8 cellular contexts compared by ENCODE assay signal in the genomic region with DNA sequence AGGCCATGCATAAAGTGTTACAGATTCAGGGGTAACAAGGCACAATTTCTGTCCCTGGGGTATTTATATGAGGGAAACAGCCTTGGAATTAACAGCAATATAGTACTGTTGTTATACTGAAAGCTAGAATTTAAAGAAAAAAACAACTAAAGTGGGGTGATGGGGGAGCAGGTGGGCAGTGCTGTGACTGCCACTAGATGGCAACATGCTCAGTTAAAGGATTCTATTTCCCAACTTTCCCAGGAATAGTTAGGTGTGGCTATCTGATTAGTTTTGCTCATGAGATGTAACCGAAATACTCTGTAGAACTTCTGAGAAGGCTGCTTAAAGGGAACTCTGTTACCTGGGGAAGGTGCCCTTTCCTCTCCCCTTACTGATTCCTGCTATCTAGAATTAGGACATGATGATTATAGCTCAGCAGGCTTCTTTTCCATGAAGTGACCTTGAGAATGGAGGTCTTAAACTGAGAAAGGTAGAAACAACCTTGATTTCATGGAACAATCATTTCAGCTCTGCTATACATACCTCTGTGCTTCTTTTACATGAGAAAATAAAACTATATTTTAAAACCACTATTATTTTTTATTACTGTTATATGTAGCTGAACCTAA.
DNase-seq lines count a peak whose midpoint lies in the region; TF ChIP-seq lines count a peak whose summit lies in the region.

No MANE protein-coding gene starts in this region.

- no peaks in the 10 kb centered on the region for H3K27me3 ChIP-seq in colonic mucosa
- H3K27me3 ChIP-seq in neural cell (ENCODE audit: insufficient read depth, low read depth, low read length), result no peaks in the 10 kb centered on the region

- H3K36me3 ChIP-seq in colonic mucosa (no peaks in the 10 kb centered on the region), neural cell (ENCODE audit: insufficient read depth, low read length) (no peaks in the 10 kb centered on the region)

- TF ChIP-seq RAD21 in neural cell (conservative IDR thresholded peaks at IDR 0.05), result peak; percentile 63

- H3K27ac ChIP-seq in colonic mucosa (no peak overlapping the region), neural cell (ENCODE audit: low read length) (no peak overlapping the region)

- H2AFZ ChIP-seq in neural cell (ENCODE audit: low read depth, low read length), result no peak overlapping the region

- TF ChIP-seq CTCF in colonic mucosa (IDR thresholded peaks at IDR 0.05) (peak; percentile 67), neural cell (IDR thresholded peaks at IDR 0.05; ENCODE audit: poor library complexity, severe bottlenecking) (peak; percentile 72)

- no peaks in the 10 kb centered on the region for H3K4me1 ChIP-seq in colonic mucosa

- peak in 2 of 3 experiments; percentile 22 to 48 for DNase-seq in NCI-H1417 (lab: John Stamatoyannopoulos, UW)
- no peak for DNase-seq in NCI-H1417 treated with DMSO at 0.1 percent for 48 hours (lab: John Stamatoyannopoulos, UW)
- peak; percentile 19 for DNase-seq in NCI-H1694 treated with DMSO at 0.1 percent for 48 hours (lab: John Stamatoyannopoulos, UW)
- DNase-seq in colonic mucosa, result no peak
- DNase-seq in stimulated activated CD4-positive, alpha-beta T cell treated with anti-CD3 and anti-CD28 coated beads, Interleukin-1b, Interleukin-23, amount 100 ng/mL, for 48 hours, result no peak
- DNase-seq in COLO668 (lab: John Stamatoyannopoulos, UW; ENCODE audit: unreplicated experiment), result no peak
- no peak for DNase-seq in NCI-H774 (lab: John Stamatoyannopoulos, UW)

- H3K4me2 ChIP-seq in neural cell (ENCODE audit: low read length), result no peak overlapping the region

- intact Hi-C loops in colonic mucosa (cut with DNase I), result no loop called here

- TF ChIP-seq EP300 in neural cell (conservative IDR thresholded peaks at IDR 0.05; ENCODE audit: poor library complexity, severe bottlenecking), result no peak

- H3K4me3 ChIP-seq in colonic mucosa (no peak overlapping the region), neural cell (ENCODE audit: low read length) (no peak overlapping the region)

- peaks cover 46% of the 10 kb centered on the region for H3K79me2 ChIP-seq in neural cell (replicated peaks; ENCODE audit: insufficient read depth, low read length)

- no peaks in the 10 kb centered on the region for H3F3A ChIP-seq in neural cell (ENCODE audit: insufficient read depth, low read length, poor library complexity, severe bottlenecking)

- H3K9me3 ChIP-seq in colonic mucosa (no peaks in the 10 kb centered on the region), neural cell (ENCODE audit: low read length) (no peaks in the 10 kb centered on the region)

- H3K9me2 ChIP-seq in neural cell (ENCODE audit: insufficient read depth, low read length), result no peaks in the 10 kb centered on the region

- H4K20me1 ChIP-seq in neural cell (ENCODE audit: insufficient read depth), result no peaks in the 10 kb centered on the region

- H3K9ac ChIP-seq in colonic mucosa (ENCODE audit: low read depth in 2 of 2, low read length in 2 of 2) (no peak overlapping the region), neural cell (ENCODE audit: low read length) (no peak overlapping the region)

TF ChIP-seq in neural cell, 6 proteins besides CTCF, POLR2A, EP300 and RAD21:
- TF ChIP-seq MXI1 (conservative IDR thresholded peaks at IDR 0.05; ENCODE audit: poor library complexity, severe bottlenecking) (no peak), SMC3 (conservative IDR thresholded peaks at IDR 0.05; ENCODE audit: poor library complexity) (peak; percentile 68)

Comparison
In these comparisons a context has a peak if more than half of its experiments do, and no peak if none do; other contexts are left out.
1. DNase-seq: peak in NCI-H1417 (2 of 3) and NCI-H1694 treated with DMSO at 0.1 percent for 48 hours (single experiment); none in NCI-H1417 treated with DMSO at 0.1 percent for 48 hours (single experiment), colonic mucosa (single experiment), stimulated activated CD4-positive, alpha-beta T cell treated with anti-CD3 and anti-CD28 coated beads, Interleukin-1b, Interleukin-23, amount 100 ng/mL, for 48 hours (single experiment), COLO668 (single experiment) and NCI-H774 (single experiment).